Comparison of ENCODE assay signal across 1 cellular context in genomic region chr16:3171855-3172593, GRCh38.
A peak's percentile ranks its signal among the peaks of the same experiment; 100 is the strongest.
TF ChIP-seq lines count a peak whose summit lies in the region.

No MANE protein-coding gene starts in this region.

TF ChIP-seq in HEK293, 187 proteins besides CTCF, POLR2A, EP300 and RAD21 (continued from another document and continues in another):
- TF ChIP-seq, protein P1, sequence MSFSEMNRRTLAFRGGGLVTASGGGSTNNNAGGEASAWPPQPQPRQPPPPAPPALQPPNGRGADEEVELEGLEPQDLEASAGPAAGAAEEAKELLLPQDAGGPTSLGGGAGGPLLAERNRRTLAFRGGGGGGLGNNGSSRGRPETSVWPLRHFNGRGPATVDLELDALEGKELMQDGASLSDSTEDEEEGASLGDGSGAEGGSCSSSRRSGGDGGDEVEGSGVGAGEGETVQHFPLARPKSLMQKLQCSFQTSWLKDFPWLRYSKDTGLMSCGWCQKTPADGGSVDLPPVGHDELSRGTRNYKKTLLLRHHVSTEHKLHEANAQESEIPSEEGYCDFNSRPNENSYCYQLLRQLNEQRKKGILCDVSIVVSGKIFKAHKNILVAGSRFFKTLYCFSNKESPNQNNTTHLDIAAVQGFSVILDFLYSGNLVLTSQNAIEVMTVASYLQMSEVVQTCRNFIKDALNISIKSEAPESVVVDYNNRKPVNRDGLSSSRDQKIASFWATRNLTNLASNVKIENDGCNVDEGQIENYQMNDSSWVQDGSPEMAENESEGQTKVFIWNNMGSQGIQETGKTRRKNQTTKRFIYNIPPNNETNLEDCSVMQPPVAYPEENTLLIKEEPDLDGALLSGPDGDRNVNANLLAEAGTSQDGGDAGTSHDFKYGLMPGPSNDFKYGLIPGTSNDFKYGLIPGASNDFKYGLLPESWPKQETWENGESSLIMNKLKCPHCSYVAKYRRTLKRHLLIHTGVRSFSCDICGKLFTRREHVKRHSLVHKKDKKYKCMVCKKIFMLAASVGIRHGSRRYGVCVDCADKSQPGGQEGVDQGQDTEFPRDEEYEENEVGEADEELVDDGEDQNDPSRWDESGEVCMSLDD (tag by site-specific recombination; IDR thresholded peaks at IDR 0.05): peak; percentile 57; the same call in 1 of the 2 replicates
- TF ChIP-seq ZNF37A (tag by site-specific recombination; IDR thresholded peaks at IDR 0.05) (no peak), ZNF112 (tag by site-specific recombination; IDR thresholded peaks at IDR 0.05) (no peak), ZNF391 (tag by site-specific recombination; IDR thresholded peaks at IDR 0.05; ENCODE audit: borderline replicate concordance, low read depth) (no peak), BCL11B (tag by site-specific recombination; IDR thresholded peaks at IDR 0.05; ENCODE audit: low read depth) (0 out of 2 replicates have a peak, but pooled peaks have one; percentile 29), KLF17 (tag by site-specific recombination; IDR thresholded peaks at IDR 0.05) (peak; percentile 27; the same call in 1 of the 2 replicates), ZNF214 (tag by site-specific recombination; IDR thresholded peaks at IDR 0.05; ENCODE audit: borderline replicate concordance) (no peak), PBX3 (CRISPR knock-in tag; IDR thresholded peaks at IDR 0.05) (no peak), YY1 (tag by site-specific recombination; IDR thresholded peaks at IDR 0.05) (no peak), IKZF3 (tag by site-specific recombination; IDR thresholded peaks at IDR 0.05) (peak; percentile 47), ZNF514 (tag by site-specific recombination; IDR thresholded peaks at IDR 0.05) (no peak), ZNF280C (tag by site-specific recombination; IDR thresholded peaks at IDR 0.05) (no peak), MZF1 (tag by site-specific recombination; IDR thresholded peaks at IDR 0.05; ENCODE audit: borderline replicate concordance) (0 out of 2 replicates have a peak, but pooled peaks have one; percentile 40), ZNF248 (tag by site-specific recombination; IDR thresholded peaks at IDR 0.05) (no peak), WT1 (tag by site-specific recombination; IDR thresholded peaks at IDR 0.05) (no peak), ZNF791 (tag by site-specific recombination; IDR thresholded peaks at IDR 0.05) (no peak), ZNF140 (tag by site-specific recombination; IDR thresholded peaks at IDR 0.05) (no peak), KLF7 (tag by site-specific recombination; IDR thresholded peaks at IDR 0.05; ENCODE audit: borderline replicate concordance) (no peak), ZNF133 (tag by site-specific recombination; IDR thresholded peaks at IDR 0.05) (no peak), ZNF121 (tag by site-specific recombination; IDR thresholded peaks at IDR 0.05) (no peak), ZNF530 (tag by site-specific recombination; IDR thresholded peaks at IDR 0.05; ENCODE audit: low read depth) (no peak), ZNF174 (tag by site-specific recombination; IDR thresholded peaks at IDR 0.05) (no peak), ZNF24 (tag by site-specific recombination; IDR thresholded peaks at IDR 0.05) (peak; percentile 83), ZNF600 (tag by site-specific recombination; IDR thresholded peaks at IDR 0.05) (peak; percentile 95), ZNF580 (tag by site-specific recombination; IDR thresholded peaks at IDR 0.05) (peak; percentile 77), ZNF324 (tag by site-specific recombination; IDR thresholded peaks at IDR 0.05) (no peak), ZNF18 (tag by site-specific recombination; IDR thresholded peaks at IDR 0.05) (peak; percentile 61; the same call in 1 of the 2 replicates), GLI2 (tag by site-specific recombination; IDR thresholded peaks at IDR 0.05; ENCODE audit: borderline replicate concordance, low read depth) (no peak), ZNF658 (tag by site-specific recombination; IDR thresholded peaks at IDR 0.05) (no peak), ZNF629 (tag by site-specific recombination; IDR thresholded peaks at IDR 0.05) (peak; percentile 73), SCRT2 (tag by site-specific recombination; IDR thresholded peaks at IDR 0.05) (no peak), HOXD13 (CRISPR knock-in tag; IDR thresholded peaks at IDR 0.05; ENCODE audit: borderline replicate concordance) (no peak), ZNF354C (tag by site-specific recombination; IDR thresholded peaks at IDR 0.05; ENCODE audit: borderline replicate concordance, low read depth) (no peak), ZNF426 (tag by site-specific recombination; IDR thresholded peaks at IDR 0.05) (no peak), ZNF16 (tag by site-specific recombination; IDR thresholded peaks at IDR 0.05; ENCODE audit: low read depth) (no peak), ZNF184 (tag by site-specific recombination; IDR thresholded peaks at IDR 0.05) (no peak), ZNF146 (tag by site-specific recombination; IDR thresholded peaks at IDR 0.05) (no peak), ZNF473 (tag by site-specific recombination; IDR thresholded peaks at IDR 0.05) (no peak), ZNF660 (tag by site-specific recombination; IDR thresholded peaks at IDR 0.05) (peak; percentile 90), ZNF621 (tag by site-specific recombination; IDR thresholded peaks at IDR 0.05) (no peak), ZNF785 (tag by site-specific recombination; IDR thresholded peaks at IDR 0.05) (no peak), ZNF624 (tag by site-specific recombination; IDR thresholded peaks at IDR 0.05) (no peak), ZNF10 (tag by site-specific recombination; IDR thresholded peaks at IDR 0.05) (0 out of 2 replicates have a peak, but pooled peaks have one; percentile 11), ZSCAN23 (tag by site-specific recombination; IDR thresholded peaks at IDR 0.05) (0 out of 2 replicates have a peak, but pooled peaks have one; percentile 18), PRDM2 (tag by site-specific recombination; IDR thresholded peaks at IDR 0.05; ENCODE audit: borderline replicate concordance) (no peak), ZNF366 (tag by site-specific recombination; conservative IDR thresholded peaks at IDR 0.05) (peak; percentile 58; the same call in 1 of the 2 replicates)
- TF ChIP-seq, protein P2, sequence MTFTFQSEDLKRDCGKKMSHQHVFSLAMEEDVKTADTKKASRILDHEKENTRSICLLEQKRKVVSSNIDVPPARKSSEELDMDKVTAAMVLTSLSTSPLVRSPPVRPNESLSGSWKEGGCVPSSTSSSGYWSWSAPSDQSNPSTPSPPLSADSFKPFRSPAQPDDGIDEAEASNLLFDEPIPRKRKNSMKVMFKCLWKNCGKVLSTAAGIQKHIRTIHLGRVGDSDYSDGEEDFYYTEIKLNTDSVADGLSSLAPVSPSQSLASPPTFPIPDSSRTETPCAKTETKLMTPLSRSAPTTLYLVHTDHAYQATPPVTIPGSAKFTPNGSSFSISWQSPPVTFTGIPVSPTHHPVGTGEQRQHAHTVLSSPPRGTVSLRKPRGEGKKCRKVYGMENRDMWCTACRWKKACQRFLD (tag by site-specific recombination; IDR thresholded peaks at IDR 0.05): no peak
- TF ChIP-seq, protein P3, sequence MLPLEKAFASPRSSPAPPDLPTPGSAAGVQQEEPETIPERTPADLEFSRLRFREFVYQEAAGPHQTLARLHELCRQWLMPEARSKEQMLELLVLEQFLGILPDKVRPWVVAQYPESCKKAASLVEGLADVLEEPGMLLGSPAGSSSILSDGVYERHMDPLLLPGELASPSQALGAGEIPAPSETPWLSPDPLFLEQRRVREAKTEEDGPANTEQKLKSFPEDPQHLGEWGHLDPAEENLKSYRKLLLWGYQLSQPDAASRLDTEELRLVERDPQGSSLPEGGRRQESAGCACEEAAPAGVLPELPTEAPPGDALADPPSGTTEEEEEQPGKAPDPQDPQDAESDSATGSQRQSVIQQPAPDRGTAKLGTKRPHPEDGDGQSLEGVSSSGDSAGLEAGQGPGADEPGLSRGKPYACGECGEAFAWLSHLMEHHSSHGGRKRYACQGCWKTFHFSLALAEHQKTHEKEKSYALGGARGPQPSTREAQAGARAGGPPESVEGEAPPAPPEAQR (tag by site-specific recombination; IDR thresholded peaks at IDR 0.05): no peak
